In the genomic region with DNA sequence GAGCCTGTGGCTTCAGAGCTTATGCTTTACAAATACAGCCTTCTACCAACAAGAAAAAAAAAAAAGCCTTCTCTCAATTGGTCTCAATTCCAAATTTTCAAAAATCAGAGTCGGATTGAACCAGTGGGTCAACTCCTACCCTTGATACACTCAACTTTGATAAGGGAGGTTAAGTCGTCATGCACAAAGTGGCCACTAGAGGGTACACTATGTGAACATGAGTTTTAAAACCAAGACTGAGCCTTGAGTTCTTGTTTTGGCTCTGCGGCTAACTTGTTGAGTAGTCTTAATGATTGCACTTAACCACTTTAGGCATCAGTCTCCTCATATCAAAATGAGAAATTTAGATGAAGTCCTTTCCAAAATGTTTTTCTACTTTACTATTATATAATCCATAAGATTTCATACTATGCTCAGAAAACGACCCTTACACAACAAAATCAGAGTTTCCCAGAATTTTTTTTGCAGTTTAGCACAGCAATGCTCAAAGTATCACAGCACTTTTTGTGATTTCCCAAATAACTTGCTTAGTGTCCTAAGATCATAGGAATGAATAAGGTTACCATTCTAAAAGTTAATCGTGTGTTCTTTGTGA, we compare ENCODE assay signal across 8 cellular contexts.
DNase-seq lines count a peak whose midpoint lies in the region; ATAC-seq and TF ChIP-seq lines count a peak whose summit lies in the region.

No MANE protein-coding gene starts in this region.

- H3K9me3 ChIP-seq in BE2C = no peaks in the 10 kb centered on the region
- no peaks in the 10 kb centered on the region; the same call in 1 of the 2 replicates for H3K9me3 ChIP-seq in PC-9 (ENCODE audit: insufficient read depth, low read depth)
- no peaks in the 10 kb centered on the region for H3K9me3 ChIP-seq in iPS DF 6.9 (ENCODE audit: control insufficient read depth, insufficient read depth, low read length)

- no peaks in the 10 kb centered on the region for H3K79me2 ChIP-seq in PC-9 (ENCODE audit: low read depth)

- peak; percentile 87 for TF ChIP-seq CTCF in BE2C (IDR thresholded peaks at IDR 0.05; ENCODE audit: low read depth, low read length)
- TF ChIP-seq CTCF in PC-9 (conservative IDR thresholded peaks at IDR 0.05) = peak; percentile 81

- CTCF ChIA-PET in PC-9 (lab: Charles Lee) = interaction anchor here (1.1 kb wide), 1 partner anchor 79 kb away, joined by 3 read pairs; no protein-coding TSS in a partner anchor

- no peak overlapping the region for H3K4me2 ChIP-seq in PC-9

- intact Hi-C loops in PC-9 (cut with micrococcal nuclease; ENCODE audit: unreplicated experiment) = loop anchor here (2.0 kb wide), 1 partner anchor 79 kb away; no protein-coding TSS in a partner anchor

- H3K4me1 ChIP-seq in BE2C = no peaks in the 10 kb centered on the region
- H3K4me1 ChIP-seq in PC-9 (replicated peaks; ENCODE audit: insufficient read depth) = no peaks in the 10 kb centered on the region
- no peaks in the 10 kb centered on the region for H3K4me1 ChIP-seq in iPS DF 6.9 (ENCODE audit: control insufficient read depth, insufficient read depth, low read length)

- H3K36me3 ChIP-seq in BE2C (no peaks in the 10 kb centered on the region), PC-9 (ENCODE audit: low read depth) (no peaks in the 10 kb centered on the region), iPS DF 6.9 (ENCODE audit: control insufficient read depth, insufficient read depth, low read length) (no peaks in the 10 kb centered on the region)

- H3K36me3 Mint-ChIP-seq in activated naive CD4-positive, alpha-beta T cell treated with anti-CD3 and anti-CD28 coated beads, Interleukin-2, amount 50 U/mL, for 72 hours = no peaks in the 10 kb centered on the region

- ATAC-seq in GM18861 (IDR thresholded peaks at IDR 0.05; ENCODE audit: unreplicated experiment) (peak; percentile 76), HG03159 (IDR thresholded peaks at IDR 0.05; ENCODE audit: unreplicated experiment) (peak; percentile 80)
- peak; percentile 46 to 59 for ATAC-seq in activated naive CD4-positive, alpha-beta T cell treated with anti-CD3 and anti-CD28 coated beads, Interleukin-2, amount 50 U/mL, for 72 hours

- H3K4me3 ChIP-seq in BE2C (ENCODE audit: low read depth, low read length) = no peak overlapping the region
- no peak overlapping the region for H3K4me3 ChIP-seq in PC-9
- no peak overlapping the region for H3K4me3 ChIP-seq in iPS DF 6.9 (ENCODE audit: low read length)

- H3F3A ChIP-seq in PC-9 (ENCODE audit: insufficient read depth, low read depth) = no peaks in the 10 kb centered on the region

- no peaks in the 10 kb centered on the region for H4K20me1 ChIP-seq in PC-9 (ENCODE audit: insufficient read depth)

- H3K27ac ChIP-seq in PC-9 = no peak overlapping the region
- no peak overlapping the region for H3K27ac ChIP-seq in iPS DF 6.9 (ENCODE audit: low read length)

- WGBS in iPS DF 6.9 (ENCODE audit: insufficient coverage, insufficient read length) = no CpG with 5 or more reads among the region's 5 CpGs

- POLR2A ChIA-PET in PC-9 (lab: Charles Lee; ENCODE audit: unreplicated experiment) = no interaction called here

- H3K27ac Mint-ChIP-seq in activated naive CD4-positive, alpha-beta T cell treated with anti-CD3 and anti-CD28 coated beads, Interleukin-2, amount 50 U/mL, for 72 hours = peak overlapping the region in 1 of 2 donors; percentile 64

- H3K27me3 ChIP-seq in BE2C (no peaks in the 10 kb centered on the region), PC-9 (ENCODE audit: insufficient read depth, low read depth) (no peaks in the 10 kb centered on the region), iPS DF 6.9 (ENCODE audit: control insufficient read depth, insufficient read depth, low read length) (no peaks in the 10 kb centered on the region)

- H3K9me3 Mint-ChIP-seq in activated naive CD4-positive, alpha-beta T cell treated with anti-CD3 and anti-CD28 coated beads, Interleukin-2, amount 50 U/mL, for 72 hours = no peaks in the 10 kb centered on the region

- peak; percentile 60 for DNase-seq in BE2C
- no peak for DNase-seq in PC-9
- peak in 1 of 2 donors; percentile 73 for DNase-seq in activated naive CD4-positive, alpha-beta T cell treated with anti-CD3 and anti-CD28 coated beads, Interleukin-2, amount 50 U/mL, for 72 hours (ENCODE audit: low spot score in 2 of 2)
- DNase-seq in iPS DF 6.9 (ENCODE audit: low read depth, low spot score) = peak; percentile 31
- DNase-seq in stimulated activated CD4-positive, alpha-beta T cell treated with anti-CD3 and anti-CD28 coated beads, Interleukin-1b, Interleukin-23, amount 100 ng/mL, for 4 hours (ENCODE audit: low read depth in 2 of 2) = peak; percentile 33 to 68
- DNase-seq in NOMO-1 treated with DMSO at 0.1 percent for 48 hours (lab: John Stamatoyannopoulos, UW; ENCODE audit: unreplicated experiment) = no peak

- no TSS peak for BruUV-seq in PC-9 (replicated peaks; lab: Mats Ljungman, UMichigan)

- H2AFZ ChIP-seq in PC-9 = no peak overlapping the region

- H3K9me2 ChIP-seq in PC-9 (ENCODE audit: insufficient read depth) = no peaks in the 10 kb centered on the region

Comparison
In these comparisons a context has a peak if more than half of its experiments do, and no peak if none do; other contexts are left out.
1. DNase-seq: peak in BE2C (single experiment), iPS DF 6.9 (single experiment) and stimulated activated CD4-positive, alpha-beta T cell treated with anti-CD3 and anti-CD28 coated beads, Interleukin-1b, Interleukin-23, amount 100 ng/mL, for 4 hours (2 of 2); none in PC-9 (0 of 2) and NOMO-1 treated with DMSO at 0.1 percent for 48 hours (single experiment).
2. Peak in every context shown above with its lines, with median percentiles within 50 percentile points of each other: ATAC-seq.